Comparison of ENCODE assay signal across 1 cellular context in genomic region chr18:39241534-39241933, GRCh38.
TF ChIP-seq lines count a peak whose summit lies in the region.

No MANE protein-coding gene starts in this region.

TF ChIP-seq in HepG2, 621 proteins besides CTCF, POLR2A, EP300 and RAD21 (continued from another document and continues in another):
- TF ChIP-seq KAT8 (CRISPR knock-in tag; IDR thresholded peaks at IDR 0.05) (no peak), HDAC2 (CRISPR knock-in tag; IDR thresholded peaks at IDR 0.05) (peak; percentile 60; the same call in 1 of the 2 replicates), HIVEP1 (CRISPR knock-in tag; IDR thresholded peaks at IDR 0.05) (no peak), PCBP2 (optimal IDR thresholded peaks at IDR 0.05; ENCODE audit: low read depth, low read length, poor library complexity, severe bottlenecking) (no peak), ZNF441 (CRISPR knock-in tag; IDR thresholded peaks at IDR 0.05; ENCODE audit: borderline replicate concordance) (no peak), ZNF276 (CRISPR knock-in tag; IDR thresholded peaks at IDR 0.05; ENCODE audit: low read depth) (no peak), FLYWCH1 (CRISPR knock-in tag; IDR thresholded peaks at IDR 0.05) (no peak), ZNF253 (CRISPR knock-in tag; IDR thresholded peaks at IDR 0.05; ENCODE audit: borderline replicate concordance) (no peak), JDP2 (CRISPR knock-in tag; IDR thresholded peaks at IDR 0.05; ENCODE audit: borderline replicate concordance) (no peak), DPF2 (CRISPR knock-in tag; IDR thresholded peaks at IDR 0.05; ENCODE audit: borderline replicate concordance, low read depth) (peak; percentile 75), HOXA3 (CRISPR knock-in tag; IDR thresholded peaks at IDR 0.05) (no peak), CCAR2 (optimal IDR thresholded peaks at IDR 0.05; ENCODE audit: low read depth, low read length) (no peak), XRCC5 (optimal IDR thresholded peaks at IDR 0.05; ENCODE audit: low read length) (no peak), EHMT2 (IDR thresholded peaks at IDR 0.05; ENCODE audit: borderline replicate concordance, low read depth, low read length) (peak; percentile 57; the same call in 1 of the 2 replicates), ZNF382 (CRISPR knock-in tag; IDR thresholded peaks at IDR 0.05; ENCODE audit: borderline replicate concordance) (no peak), ZMYM4 (CRISPR knock-in tag; IDR thresholded peaks at IDR 0.05) (peak; percentile 88), ZNF263 (CRISPR knock-in tag; IDR thresholded peaks at IDR 0.05) (no peak), ZNF724P (CRISPR knock-in tag; IDR thresholded peaks at IDR 0.05; ENCODE audit: borderline replicate concordance) (no peak), ZMAT3 (CRISPR knock-in tag; conservative IDR thresholded peaks at IDR 0.05) (no peak), THAP11 (CRISPR knock-in tag; IDR thresholded peaks at IDR 0.05) (0 out of 2 replicates have a peak, but pooled peaks have one; percentile 19), NFKBIZ (CRISPR knock-in tag; IDR thresholded peaks at IDR 0.05) (no peak), ZNF776 (CRISPR knock-in tag; IDR thresholded peaks at IDR 0.05) (no peak), ZNF609 (CRISPR knock-in tag; IDR thresholded peaks at IDR 0.05; ENCODE audit: borderline replicate concordance) (no peak; the same call in 1 of the 2 replicates), SNRNP70 (IDR thresholded peaks at IDR 0.05; ENCODE audit: low read depth, low read length) (no peak), PAWR (CRISPR knock-in tag; IDR thresholded peaks at IDR 0.05; ENCODE audit: borderline replicate concordance) (no peak), SMARCE1 (IDR thresholded peaks at IDR 0.05; ENCODE audit: borderline replicate concordance) (no peak), ZNF782 (CRISPR knock-in tag; IDR thresholded peaks at IDR 0.05; ENCODE audit: borderline replicate concordance) (no peak), FIP1L1 (IDR thresholded peaks at IDR 0.05; ENCODE audit: borderline replicate concordance, insufficient read depth, low read depth, low read length) (no peak), CREB1 (IDR thresholded peaks at IDR 0.05) (no peak), CREB1 (CRISPR knock-in tag; IDR thresholded peaks at IDR 0.05) (no peak), ZNF331 (CRISPR knock-in tag; IDR thresholded peaks at IDR 0.05) (peak; percentile 57; the same call in 1 of the 2 replicates), FOXA1 (IDR thresholded peaks at IDR 0.05) (peak; percentile 89), FOXA1 (CRISPR knock-in tag; IDR thresholded peaks at IDR 0.05) (peak; percentile 89), FOXP4 (CRISPR knock-in tag; IDR thresholded peaks at IDR 0.05) (peak; percentile 84), ETS1 (CRISPR knock-in tag; IDR thresholded peaks at IDR 0.05) (no peak), MTF2 (CRISPR knock-in tag; IDR thresholded peaks at IDR 0.05; ENCODE audit: borderline replicate concordance) (no peak), ZNF607 (CRISPR knock-in tag; IDR thresholded peaks at IDR 0.05; ENCODE audit: borderline replicate concordance) (no peak), ZNF674 (CRISPR knock-in tag; IDR thresholded peaks at IDR 0.05; ENCODE audit: low read depth) (no peak), RAD51 (IDR thresholded peaks at IDR 0.05; ENCODE audit: borderline replicate concordance) (no peak), RARG (CRISPR knock-in tag; IDR thresholded peaks at IDR 0.05; ENCODE audit: low read depth) (no peak), SOX13 (IDR thresholded peaks at IDR 0.05) (peak; percentile 87), SOX13 (CRISPR knock-in tag; conservative IDR thresholded peaks at IDR 0.05 in 1 of 2, IDR thresholded peaks at IDR 0.05 in 1 of 2) (peak in 1 of 2 experiments; percentile 97; a peak in 2 of 4 replicates), SMAD3 (CRISPR knock-in tag; IDR thresholded peaks at IDR 0.05) (no peak), PHF21A (CRISPR knock-in tag; IDR thresholded peaks at IDR 0.05) (no peak), ZNF883 (CRISPR knock-in tag; IDR thresholded peaks at IDR 0.05; ENCODE audit: not compliant biosample characterization) (no peak), CREB3 (CRISPR knock-in tag; IDR thresholded peaks at IDR 0.05) (no peak), ZNF232 (CRISPR knock-in tag; IDR thresholded peaks at IDR 0.05; ENCODE audit: borderline replicate concordance) (no peak), THAP8 (CRISPR knock-in tag; IDR thresholded peaks at IDR 0.05; ENCODE audit: borderline replicate concordance) (no peak), MTA1 (CRISPR knock-in tag; IDR thresholded peaks at IDR 0.05; ENCODE audit: borderline replicate concordance) (no peak), ZNF792 (CRISPR knock-in tag; IDR thresholded peaks at IDR 0.05) (no peak), EZH2 (conservative IDR thresholded peaks at IDR 0.05; ENCODE audit: low read depth, low read length) (no peak), ZNF292 (CRISPR knock-in tag; IDR thresholded peaks at IDR 0.05; ENCODE audit: borderline replicate concordance, low read depth) (no peak), PLRG1 (conservative IDR thresholded peaks at IDR 0.05) (no peak)
- TF ChIP-seq, protein P1, sequence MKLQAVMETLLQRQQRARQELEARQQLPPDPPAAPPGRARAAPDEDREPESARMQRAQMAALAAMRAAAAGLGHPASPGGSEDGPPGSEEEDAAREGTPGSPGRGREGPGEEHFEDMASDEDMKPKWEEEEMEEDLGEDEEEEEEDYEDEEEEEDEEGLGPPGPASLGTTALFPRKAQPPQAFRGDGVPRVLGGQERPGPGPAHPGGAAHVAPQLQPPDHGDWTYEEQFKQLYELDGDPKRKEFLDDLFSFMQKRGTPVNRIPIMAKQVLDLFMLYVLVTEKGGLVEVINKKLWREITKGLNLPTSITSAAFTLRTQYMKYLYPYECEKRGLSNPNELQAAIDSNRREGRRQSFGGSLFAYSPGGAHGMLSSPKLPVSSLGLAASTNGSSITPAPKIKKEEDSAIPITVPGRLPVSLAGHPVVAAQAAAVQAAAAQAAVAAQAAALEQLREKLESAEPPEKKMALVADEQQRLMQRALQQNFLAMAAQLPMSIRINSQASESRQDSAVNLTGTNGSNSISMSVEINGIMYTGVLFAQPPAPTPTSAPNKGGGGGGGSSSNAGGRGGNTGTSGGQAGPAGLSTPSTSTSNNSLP (IDR thresholded peaks at IDR 0.05; ENCODE audit: low read depth, low read length) = peak; percentile 95
- TF ChIP-seq, protein P2, sequence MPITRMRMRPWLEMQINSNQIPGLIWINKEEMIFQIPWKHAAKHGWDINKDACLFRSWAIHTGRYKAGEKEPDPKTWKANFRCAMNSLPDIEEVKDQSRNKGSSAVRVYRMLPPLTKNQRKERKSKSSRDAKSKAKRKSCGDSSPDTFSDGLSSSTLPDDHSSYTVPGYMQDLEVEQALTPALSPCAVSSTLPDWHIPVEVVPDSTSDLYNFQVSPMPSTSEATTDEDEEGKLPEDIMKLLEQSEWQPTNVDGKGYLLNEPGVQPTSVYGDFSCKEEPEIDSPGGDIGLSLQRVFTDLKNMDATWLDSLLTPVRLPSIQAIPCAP (CRISPR knock-in tag; IDR thresholded peaks at IDR 0.05; ENCODE audit: low read depth) = no peak
- TF ChIP-seq, protein P3, sequence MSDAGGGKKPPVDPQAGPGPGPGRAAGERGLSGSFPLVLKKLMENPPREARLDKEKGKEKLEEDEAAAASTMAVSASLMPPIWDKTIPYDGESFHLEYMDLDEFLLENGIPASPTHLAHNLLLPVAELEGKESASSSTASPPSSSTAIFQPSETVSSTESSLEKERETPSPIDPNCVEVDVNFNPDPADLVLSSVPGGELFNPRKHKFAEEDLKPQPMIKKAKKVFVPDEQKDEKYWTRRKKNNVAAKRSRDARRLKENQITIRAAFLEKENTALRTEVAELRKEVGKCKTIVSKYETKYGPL (CRISPR knock-in tag; IDR thresholded peaks at IDR 0.05) = no peak
- TF ChIP-seq, protein P4, sequence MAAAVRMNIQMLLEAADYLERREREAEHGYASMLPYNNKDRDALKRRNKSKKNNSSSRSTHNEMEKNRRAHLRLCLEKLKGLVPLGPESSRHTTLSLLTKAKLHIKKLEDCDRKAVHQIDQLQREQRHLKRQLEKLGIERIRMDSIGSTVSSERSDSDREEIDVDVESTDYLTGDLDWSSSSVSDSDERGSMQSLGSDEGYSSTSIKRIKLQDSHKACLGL (CRISPR knock-in tag; IDR thresholded peaks at IDR 0.05) = no peak
- TF ChIP-seq, protein P5, sequence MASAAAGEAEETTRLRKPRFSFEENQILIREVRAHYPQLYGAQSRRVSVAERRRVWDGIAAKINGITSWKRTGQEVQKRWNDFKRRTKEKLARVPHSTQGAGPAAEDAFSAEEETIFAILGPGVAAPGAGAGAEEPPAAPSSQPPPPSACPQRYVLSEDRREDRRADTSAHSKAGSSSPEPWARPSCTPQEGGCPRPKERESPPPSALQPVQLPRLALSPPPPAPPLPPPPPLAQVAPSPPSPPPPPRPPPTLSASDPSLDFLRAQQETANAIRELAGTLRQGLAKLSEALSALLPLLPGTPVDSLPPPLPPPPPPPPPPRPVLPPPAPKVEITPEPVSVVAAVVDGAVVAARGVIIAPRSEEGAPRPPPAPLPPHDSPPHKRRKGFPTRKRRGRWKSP (CRISPR knock-in tag; IDR thresholded peaks at IDR 0.05) = no peak
